In the genomic region with DNA sequence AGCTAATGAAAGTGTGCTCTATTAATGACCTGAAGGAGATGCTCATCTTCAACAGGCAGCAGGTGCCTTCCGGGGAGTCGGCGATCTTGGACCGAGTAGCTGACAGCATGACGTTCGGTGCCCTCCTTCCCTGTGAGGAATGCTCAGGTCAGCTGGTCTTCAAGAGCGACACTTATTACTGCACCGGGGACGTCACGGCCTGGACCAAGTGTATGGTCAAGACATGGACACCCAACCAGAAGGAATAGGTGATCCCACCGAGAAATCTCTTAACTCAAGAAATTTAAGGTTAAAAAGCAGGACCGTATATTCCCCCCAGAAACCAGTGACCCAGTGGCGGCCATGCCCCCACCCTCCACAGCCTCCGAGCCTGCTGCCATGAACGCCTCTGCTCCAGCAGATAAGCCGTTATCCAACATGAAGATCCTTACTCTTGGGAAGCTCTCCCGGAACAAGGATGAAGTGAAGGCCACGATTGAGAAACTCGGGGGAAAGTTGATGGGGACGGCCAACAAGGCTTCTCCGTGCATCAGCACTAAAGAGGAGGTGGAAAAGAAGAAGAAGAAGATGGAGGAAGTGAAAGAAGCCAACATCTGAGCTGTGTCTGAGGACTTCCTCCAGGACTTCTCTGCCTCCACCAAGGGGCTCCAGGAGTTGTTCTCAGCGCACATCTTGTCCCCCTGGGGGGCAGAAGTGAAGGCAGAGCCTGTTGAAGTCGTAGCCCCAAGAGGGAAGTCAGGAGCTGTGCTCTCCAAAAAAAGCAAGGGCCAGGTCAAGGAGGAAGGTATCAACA, we compare ENCODE assay signal across 1 cellular context.
TF ChIP-seq lines count a peak whose summit lies in the region.

No MANE protein-coding gene starts in this region.

TF ChIP-seq in K562, 482 proteins besides CTCF, POLR2A, EP300 and RAD21 (continued from another document):
- TF ChIP-seq, protein P1, sequence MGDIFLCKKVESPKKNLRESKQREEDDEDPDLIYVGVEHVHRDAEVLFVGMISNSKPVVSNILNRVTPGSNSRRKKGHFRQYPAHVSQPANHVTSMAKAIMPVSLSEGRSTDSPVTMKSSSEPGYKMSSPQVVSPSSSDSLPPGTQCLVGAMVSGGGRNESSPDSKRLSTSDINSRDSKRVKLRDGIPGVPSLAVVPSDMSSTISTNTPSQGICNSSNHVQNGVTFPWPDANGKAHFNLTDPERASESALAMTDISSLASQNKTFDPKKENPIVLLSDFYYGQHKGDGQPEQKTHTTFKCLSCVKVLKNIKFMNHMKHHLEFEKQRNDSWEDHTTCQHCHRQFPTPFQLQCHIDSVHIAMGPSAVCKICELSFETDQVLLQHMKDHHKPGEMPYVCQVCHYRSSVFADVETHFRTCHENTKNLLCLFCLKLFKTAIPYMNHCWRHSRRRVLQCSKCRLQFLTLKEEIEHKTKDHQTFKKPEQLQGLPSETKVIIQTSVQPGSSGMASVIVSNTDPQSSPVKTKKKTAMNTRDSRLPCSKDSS (IDR thresholded peaks at IDR 0.05; ENCODE audit: low read depth, partially characterized antibody): no peak
- no peak for TF ChIP-seq BDP1 (IDR thresholded peaks at IDR 0.05; ENCODE audit: insufficient read depth, insufficient read length)
- TF ChIP-seq HNRNPL (IDR thresholded peaks at IDR 0.05; ENCODE audit: low read depth, low read length): no peak
- TF ChIP-seq, protein P2, sequence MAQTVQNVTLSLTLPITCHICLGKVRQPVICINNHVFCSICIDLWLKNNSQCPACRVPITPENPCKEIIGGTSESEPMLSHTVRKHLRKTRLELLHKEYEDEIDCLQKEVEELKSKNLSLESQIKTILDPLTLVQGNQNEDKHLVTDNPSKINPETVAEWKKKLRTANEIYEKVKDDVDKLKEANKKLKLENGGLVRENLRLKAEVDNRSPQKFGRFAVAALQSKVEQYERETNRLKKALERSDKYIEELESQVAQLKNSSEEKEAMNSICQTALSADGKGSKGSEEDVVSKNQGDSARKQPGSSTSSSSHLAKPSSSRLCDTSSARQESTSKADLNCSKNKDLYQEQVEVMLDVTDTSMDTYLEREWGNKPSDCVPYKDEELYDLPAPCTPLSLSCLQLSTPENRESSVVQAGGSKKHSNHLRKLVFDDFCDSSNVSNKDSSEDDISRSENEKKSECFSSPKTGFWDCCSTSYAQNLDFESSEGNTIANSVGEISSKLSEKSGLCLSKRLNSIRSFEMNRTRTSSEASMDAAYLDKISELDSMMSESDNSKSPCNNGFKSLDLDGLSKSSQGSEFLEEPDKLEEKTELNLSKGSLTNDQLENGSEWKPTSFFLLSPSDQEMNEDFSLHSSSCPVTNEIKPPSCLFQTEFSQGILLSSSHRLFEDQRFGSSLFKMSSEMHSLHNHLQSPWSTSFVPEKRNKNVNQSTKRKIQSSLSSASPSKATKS (CRISPR knock-in tag; IDR thresholded peaks at IDR 0.05): no peak
- no peak for TF ChIP-seq TCF3 (CRISPR knock-in tag; IDR thresholded peaks at IDR 0.05)
- TF ChIP-seq NFATC3 (IDR thresholded peaks at IDR 0.05): no peak
- no peak for TF ChIP-seq PRPF4 (IDR thresholded peaks at IDR 0.05; ENCODE audit: insufficient read depth, low read depth, low read length, poor library complexity, severe bottlenecking)
- TF ChIP-seq ZNF140 (CRISPR knock-in tag; IDR thresholded peaks at IDR 0.05): no peak
- TF ChIP-seq, protein P3, sequence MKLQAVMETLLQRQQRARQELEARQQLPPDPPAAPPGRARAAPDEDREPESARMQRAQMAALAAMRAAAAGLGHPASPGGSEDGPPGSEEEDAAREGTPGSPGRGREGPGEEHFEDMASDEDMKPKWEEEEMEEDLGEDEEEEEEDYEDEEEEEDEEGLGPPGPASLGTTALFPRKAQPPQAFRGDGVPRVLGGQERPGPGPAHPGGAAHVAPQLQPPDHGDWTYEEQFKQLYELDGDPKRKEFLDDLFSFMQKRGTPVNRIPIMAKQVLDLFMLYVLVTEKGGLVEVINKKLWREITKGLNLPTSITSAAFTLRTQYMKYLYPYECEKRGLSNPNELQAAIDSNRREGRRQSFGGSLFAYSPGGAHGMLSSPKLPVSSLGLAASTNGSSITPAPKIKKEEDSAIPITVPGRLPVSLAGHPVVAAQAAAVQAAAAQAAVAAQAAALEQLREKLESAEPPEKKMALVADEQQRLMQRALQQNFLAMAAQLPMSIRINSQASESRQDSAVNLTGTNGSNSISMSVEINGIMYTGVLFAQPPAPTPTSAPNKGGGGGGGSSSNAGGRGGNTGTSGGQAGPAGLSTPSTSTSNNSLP (IDR thresholded peaks at IDR 0.05; ENCODE audit: borderline replicate concordance, low read depth, low read length): no peak
- no peak for TF ChIP-seq SNRNP70 (optimal IDR thresholded peaks at IDR 0.05; ENCODE audit: low read depth, low read length)
- TF ChIP-seq PTTG1 (tag; IDR thresholded peaks at IDR 0.05; ENCODE audit: low read depth): no peak
- TF ChIP-seq, protein P4, sequence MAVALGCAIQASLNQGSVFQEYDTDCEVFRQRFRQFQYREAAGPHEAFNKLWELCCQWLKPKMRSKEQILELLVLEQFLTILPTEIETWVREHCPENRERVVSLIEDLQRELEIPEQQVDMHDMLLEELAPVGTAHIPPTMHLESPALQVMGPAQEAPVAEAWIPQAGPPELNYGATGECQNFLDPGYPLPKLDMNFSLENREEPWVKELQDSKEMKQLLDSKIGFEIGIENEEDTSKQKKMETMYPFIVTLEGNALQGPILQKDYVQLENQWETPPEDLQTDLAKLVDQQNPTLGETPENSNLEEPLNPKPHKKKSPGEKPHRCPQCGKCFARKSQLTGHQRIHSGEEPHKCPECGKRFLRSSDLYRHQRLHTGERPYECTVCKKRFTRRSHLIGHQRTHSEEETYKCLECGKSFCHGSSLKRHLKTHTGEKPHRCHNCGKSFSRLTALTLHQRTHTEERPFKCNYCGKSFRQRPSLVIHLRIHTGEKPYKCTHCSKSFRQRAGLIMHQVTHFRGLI (CRISPR knock-in tag; IDR thresholded peaks at IDR 0.05): no peak
- no peak for TF ChIP-seq PCBP1 (IDR thresholded peaks at IDR 0.05; ENCODE audit: low read depth, low read length, poor library complexity, severe bottlenecking)
